ENCODE assay signal across 8 cellular contexts in the genomic region with DNA sequence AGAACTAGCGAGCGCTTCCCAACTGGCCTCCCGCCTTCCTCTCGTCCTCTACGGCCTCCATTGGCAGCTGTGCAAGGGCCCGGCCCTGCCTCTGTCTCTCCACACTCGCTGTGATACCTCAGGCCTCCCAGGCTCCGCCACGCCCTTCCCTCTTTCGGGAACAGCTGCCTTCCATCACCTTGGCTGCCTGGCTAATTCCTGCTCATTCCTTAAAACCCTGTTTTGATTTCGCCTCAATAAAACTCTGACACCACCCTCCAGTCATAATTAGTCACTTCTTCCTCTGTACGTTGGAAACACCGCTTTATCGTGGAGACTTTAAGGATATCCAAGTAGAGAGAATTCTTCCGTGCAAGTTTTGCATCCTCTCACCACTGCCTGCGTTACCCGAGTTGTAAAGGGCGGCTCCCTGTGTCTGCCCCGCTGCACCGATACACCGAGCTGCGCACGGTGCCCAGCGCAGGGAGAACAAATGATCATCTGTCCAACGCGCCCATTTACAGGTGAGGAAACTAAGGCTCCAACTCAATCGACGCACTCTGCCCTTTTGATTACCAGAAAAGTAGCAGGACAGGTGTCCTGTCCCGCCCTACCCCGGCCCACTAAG.
DNase-seq lines count a peak whose midpoint lies in the region; ATAC-seq, FAIRE-seq and TF ChIP-seq lines count a peak whose summit lies in the region.

No MANE protein-coding gene starts in this region.

- H3K27me3 Mint-ChIP-seq in activated CD8-positive, alpha-beta memory T cell treated with anti-CD3 and anti-CD28 coated beads, Interleukin-2, amount 10 ng/mL, durations not matched to agents 7 days and 5 days = peaks cover 51% of the 10 kb centered on the region
- peaks cover 71% of the 10 kb centered on the region for H3K27me3 Mint-ChIP-seq in nephron progenitor cell (ENCODE audit: low read depth, poor library complexity)

- DNase-seq in activated CD8-positive, alpha-beta memory T cell treated with anti-CD3 and anti-CD28 coated beads, Interleukin-2, amount 10 ng/mL, durations not matched to agents 7 days and 5 days = no peak
- no peak for DNase-seq in activated CD8-positive, alpha-beta memory T cell treated with anti-CD3 and anti-CD28 coated beads, Interleukin-2, amount 50 U/mL, for 48 hours
- peak; percentile 94 for DNase-seq in MG63
- DNase-seq in cardiac fibroblast (ENCODE audit: low read depth in 2 of 2) = peak; percentile 89
- no peak for DNase-seq in nephron progenitor cell
- DNase-seq in D721Med (ENCODE audit: insufficient read length, low spot score) = no peak
- DNase-seq in activated gamma-delta T cell treated with Interleukin-2 at 50 U/mL for 16 hours = no peak

- H3K4me1 Mint-ChIP-seq in activated CD8-positive, alpha-beta memory T cell treated with anti-CD3 and anti-CD28 coated beads, Interleukin-2, amount 10 ng/mL, durations not matched to agents 7 days and 5 days = peaks cover 12% of the 10 kb centered on the region
- peaks cover 35% of the 10 kb centered on the region for H3K4me1 Mint-ChIP-seq in nephron progenitor cell

- peak overlapping the region; percentile 50 for H3K27ac Mint-ChIP-seq in activated CD8-positive, alpha-beta memory T cell treated with anti-CD3 and anti-CD28 coated beads, Interleukin-2, amount 10 ng/mL, durations not matched to agents 7 days and 5 days
- H3K27ac Mint-ChIP-seq in nephron progenitor cell = no peak overlapping the region

- H3K9me3 Mint-ChIP-seq in activated CD8-positive, alpha-beta memory T cell treated with anti-CD3 and anti-CD28 coated beads, Interleukin-2, amount 10 ng/mL, durations not matched to agents 7 days and 5 days (ENCODE audit: low read depth) = no peaks in the 10 kb centered on the region
- H3K9me3 Mint-ChIP-seq in nephron progenitor cell = peaks cover 6% of the 10 kb centered on the region

- peaks cover 18% of the 10 kb centered on the region for H3K36me3 ChIP-seq in MG63

- no peak for TF ChIP-seq CTCF in cardiac fibroblast (IDR thresholded peaks at IDR 0.05; ENCODE audit: low read depth, low read length)
- no peak for TF ChIP-seq CTCF in nephron progenitor cell (IDR thresholded peaks at IDR 0.05)
- no peak for TF ChIP-seq CTCF in D721Med (IDR thresholded peaks at IDR 0.05; ENCODE audit: insufficient read depth, missing control alignments)

- peak overlapping the region; percentile 59 for H3K4me3 Mint-ChIP-seq in activated CD8-positive, alpha-beta memory T cell treated with anti-CD3 and anti-CD28 coated beads, Interleukin-2, amount 10 ng/mL, durations not matched to agents 7 days and 5 days
- H3K4me3 Mint-ChIP-seq in nephron progenitor cell = peak overlapping the region; percentile 71

- ATAC-seq in activated CD8-positive, alpha-beta memory T cell treated with anti-CD3 and anti-CD28 coated beads, Interleukin-2, amount 10 ng/mL, durations not matched to agents 7 days and 5 days = peak; percentile 9
- no peak for ATAC-seq in HG02759 (IDR thresholded peaks at IDR 0.05; ENCODE audit: unreplicated experiment)

- H3K4me3 ChIP-seq in MG63 (peak overlapping the region; percentile 48), cardiac fibroblast (replicated peaks in 1 of 2; ENCODE audit: low read depth in 2 of 2, low read length in 2 of 2) (peak overlapping the region; percentile 36 to 47)

- FAIRE-seq in D721Med (lab: Jason Lieb, UNC) = no peak

- H3K27me3 ChIP-seq in MG63 = no peaks in the 10 kb centered on the region

- CTCF ChIA-PET in activated CD8-positive, alpha-beta memory T cell treated with anti-CD3 and anti-CD28 coated beads, Interleukin-2, amount 10 ng/mL, durations not matched to agents 7 days and 5 days (lab: Charles Lee) = interaction anchor here (1.2 kb wide), 1 partner anchor 150 kb away, joined by 3 read pairs; no protein-coding TSS in a partner anchor

- H3K9me3 ChIP-seq in MG63 = no peaks in the 10 kb centered on the region

- H3K36me3 Mint-ChIP-seq in activated CD8-positive, alpha-beta memory T cell treated with anti-CD3 and anti-CD28 coated beads, Interleukin-2, amount 10 ng/mL, durations not matched to agents 7 days and 5 days = no peaks in the 10 kb centered on the region
- H3K36me3 Mint-ChIP-seq in nephron progenitor cell (ENCODE audit: low read depth) = no peaks in the 10 kb centered on the region

Comparison
In these comparisons a context has a peak if more than half of its experiments do, and no peak if none do; other contexts are left out.
1. DNase-seq: peak in MG63 (single experiment) and cardiac fibroblast (2 of 2); none in activated CD8-positive, alpha-beta memory T cell treated with anti-CD3 and anti-CD28 coated beads, Interleukin-2, amount 10 ng/mL, durations not matched to agents 7 days and 5 days (single experiment), activated CD8-positive, alpha-beta memory T cell treated with anti-CD3 and anti-CD28 coated beads, Interleukin-2, amount 50 U/mL, for 48 hours (single experiment), nephron progenitor cell (single experiment), D721Med (single experiment) and activated gamma-delta T cell treated with Interleukin-2 at 50 U/mL for 16 hours (single experiment).